19 cellular contexts compared by ENCODE assay signal in the genomic region with DNA sequence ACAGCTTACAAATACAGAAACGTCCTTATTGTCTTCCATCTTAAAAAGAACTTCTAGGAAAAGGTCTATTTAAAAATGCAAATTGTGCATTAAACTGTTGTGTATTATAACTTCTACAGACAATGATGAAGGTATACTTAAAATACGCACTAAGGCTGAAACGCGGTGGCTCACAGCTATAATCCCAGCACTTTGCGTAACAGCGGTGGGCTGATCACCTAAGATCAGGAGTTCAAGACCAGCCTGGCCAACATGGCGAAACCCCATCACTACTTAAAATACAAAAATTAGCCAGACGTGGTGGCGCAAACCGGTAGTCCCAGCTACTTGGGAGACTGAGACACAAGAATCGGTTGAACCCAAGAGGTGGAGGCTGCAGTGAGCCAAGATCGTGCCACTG. TPM values are rescaled to one million over a fixed set of nuclear protein-coding genes. Genes with fewer than 3 reads are reported as not detected.
DNase-seq lines count a peak whose midpoint lies in the region; ATAC-seq and TF ChIP-seq lines count a peak whose summit lies in the region.
"Had no signal": no experiment of that assay in that cellular context is flagged by ENCODE, and none has a peak within 500 bp of the region (broad histone marks: within the 10 kb centered on the region; RNA-seq: fewer than 3 reads in every experiment).

No MANE protein-coding gene starts in this region.

- no peak overlapping the region for H3K4me3 ChIP-seq in BLaER1
- H3K4me3 ChIP-seq in SK-N-MC = no peak overlapping the region
- H3K4me3 ChIP-seq: left ventricle myocardium inferior, MG63, mucosa of descending colon had no signal

- DNase-seq in CD4-positive, alpha-beta T cell = no peak
- DNase-seq in SK-N-MC (ENCODE audit: low read depth, low spot score) = no peak
- no peak for DNase-seq in immature natural killer cell
- no peak for DNase-seq in T1000 (lab: John Stamatoyannopoulos, UW)
- no peak for DNase-seq in activated naive CD4-positive, alpha-beta T cell treated with anti-CD3 and anti-CD28 coated beads, Interleukin-2, amount 50 U/mL, for 16 hours
- no peak for DNase-seq in GM03348 (ENCODE audit: low spot score)
- DNase-seq: activated CD8-positive, alpha-beta memory T cell treated with anti-CD3 and anti-CD28 coated beads for 24 hours; AML-193; left ventricle myocardium inferior; MG63; mucosa of descending colon; nucleus accumbens; PC-3; spleen; stimulated activated CD4-positive, alpha-beta T cell treated with anti-CD3 and anti-CD28 coated beads, Interleukin-4, amount 100 ng/mL, for 24 hours had no signal

- H3K9me3 Mint-ChIP-seq in CD4-positive, alpha-beta T cell = no peaks in the 10 kb centered on the region
- no peaks in the 10 kb centered on the region for H3K9me3 Mint-ChIP-seq in immature natural killer cell
- H3K9me3 Mint-ChIP-seq: activated T-helper 2 cell treated with anti-CD3 and anti-CD28 coated beads, Interferon-gamma antibody, Interleukin-2, Interleukin-4, amounts not matched to agents 10 μg/mL and 5 μg/mL and 100 μg/mL, durations not matched to agents 14 hours and 24 hours and 36 hours; T-helper 1 cell treated with Interleukin-12 subunit alpha and Interleukin-12 subunit beta and Interleukin-4 antibody, amounts not matched to agents 30 μg/mL and 1 μg/mL, for 36 hours had no signal

- peaks cover 84% of the 10 kb centered on the region for H3K4me1 Mint-ChIP-seq in CD4-positive, alpha-beta T cell (ENCODE audit: low read depth)
- peaks cover 84 to 89% of the 10 kb centered on the region in 2 donors for H3K4me1 Mint-ChIP-seq in immature natural killer cell

- ATAC-seq in CD4-positive, alpha-beta T cell (ENCODE audit: poor library complexity) = no peak
- ATAC-seq: mucosa of descending colon had no signal

- peaks cover 96% of the 10 kb centered on the region for H4K20me1 ChIP-seq in BLaER1

- CTCF ChIA-PET in CD4-positive, alpha-beta T cell (lab: Charles Lee) = no interaction called here

- H3K4me3 Mint-ChIP-seq in CD4-positive, alpha-beta T cell = peak overlapping the region; percentile 54
- H3K4me3 Mint-ChIP-seq in immature natural killer cell = peak overlapping the region in 3 of 5 donors; percentile 23 to 59 (median 52)

- POLR2A ChIA-PET in CD4-positive, alpha-beta T cell (lab: Charles Lee) = interaction anchor here (1.1 kb wide), 2 partner anchors 55 to 58 kb away, joined by 3 read pairs; no protein-coding TSS in a partner anchor

- no peaks in the 10 kb centered on the region for H3K27me3 ChIP-seq in BLaER1
- no peaks in the 10 kb centered on the region for H3K27me3 ChIP-seq in CD4-positive, alpha-beta T cell (ENCODE audit: control insufficient read depth, insufficient read depth, low read length)
- H3K27me3 ChIP-seq: MG63, spleen had no signal

- peak overlapping the region; percentile 52 for H3K4me2 ChIP-seq in BLaER1

- H3K9me3 ChIP-seq in BLaER1 (peaks cover 8% of the 10 kb centered on the region; the same call in 1 of the 2 replicates), SK-N-MC (ENCODE audit: low read depth, low read length) (no peaks in the 10 kb centered on the region)
- no peaks in the 10 kb centered on the region for H3K9me3 ChIP-seq in CD4-positive, alpha-beta T cell (ENCODE audit: control insufficient read depth, low read length)
- H3K9me3 ChIP-seq: left ventricle myocardium inferior, MG63, mucosa of descending colon, spleen had no signal

- intact Hi-C loops in CD4-positive, alpha-beta T cell (cut with DNase I, micrococcal nuclease) = loop anchor here (5.0 to 10.0 kb wide), 4 partner anchors 33 to 625 kb away; a partner anchor contains a TSS

- H3K4me1 ChIP-seq in BLaER1 = peaks cover 54% of the 10 kb centered on the region

- H3K27me3 Mint-ChIP-seq in CD4-positive, alpha-beta T cell = no peaks in the 10 kb centered on the region
- peaks cover 6 to 14% (median 7%) of the 10 kb centered on the region in 3 donors for H3K27me3 Mint-ChIP-seq in immature natural killer cell (ENCODE audit: low read depth in 3 of 3)

- H3K36me3 Mint-ChIP-seq in CD4-positive, alpha-beta T cell (ENCODE audit: low read depth) = peaks cover 29% of the 10 kb centered on the region
- no peaks in the 10 kb centered on the region for H3K36me3 Mint-ChIP-seq in immature natural killer cell

- H3K9ac ChIP-seq in BLaER1 (no peak overlapping the region), SK-N-MC (ENCODE audit: insufficient read length) (no peak overlapping the region)

- no peak overlapping the region for H3K27ac Mint-ChIP-seq in CD4-positive, alpha-beta T cell
- peak overlapping the region in 1 of 6 donors; percentile 43 for H3K27ac Mint-ChIP-seq in immature natural killer cell
- H3K27ac Mint-ChIP-seq: activated T-helper 2 cell treated with anti-CD3 and anti-CD28 coated beads, Interferon-gamma antibody, Interleukin-2, Interleukin-4, amounts not matched to agents 10 μg/mL and 5 μg/mL and 100 μg/mL, durations not matched to agents 14 hours and 24 hours and 36 hours; T-helper 1 cell treated with Interleukin-12 subunit alpha and Interleukin-12 subunit beta and Interleukin-4 antibody, amounts not matched to agents 30 μg/mL and 1 μg/mL, for 36 hours had no signal

- peaks cover 45% of the 10 kb centered on the region for H3K36me3 ChIP-seq in BLaER1
- peaks cover 18% of the 10 kb centered on the region for H3K36me3 ChIP-seq in SK-N-MC (ENCODE audit: insufficient read depth, low read length)
- H3K36me3 ChIP-seq: left ventricle myocardium inferior had no signal

- H3K27ac ChIP-seq in BLaER1 = no peak overlapping the region
- no peak overlapping the region for H3K27ac ChIP-seq in CD4-positive, alpha-beta T cell (ENCODE audit: low read depth, low read length)
- H3K27ac ChIP-seq in SK-N-MC = peak overlapping the region; percentile 38; the same call in 1 of the 2 replicates
- H3K27ac ChIP-seq: HL-60, left ventricle myocardium inferior had no signal

- TF ChIP-seq CTCF in CD4-positive, alpha-beta T cell (IDR thresholded peaks at IDR 0.05) = no peak

RNA-seq across cellular contexts. Expression of a gene that starts 4.9 kb away (rescaled TPM):
- total RNA-seq in CD4-positive, alpha-beta T cell = 100 to 1,000 TPM; 115 TPM
- 10 to 100 TPM; 13.6 to 36.3 (median 18.5) TPM for polyA plus RNA-seq in immature natural killer cell
